Comparison of ENCODE assay signal across 2 cellular contexts in the genomic region with DNA sequence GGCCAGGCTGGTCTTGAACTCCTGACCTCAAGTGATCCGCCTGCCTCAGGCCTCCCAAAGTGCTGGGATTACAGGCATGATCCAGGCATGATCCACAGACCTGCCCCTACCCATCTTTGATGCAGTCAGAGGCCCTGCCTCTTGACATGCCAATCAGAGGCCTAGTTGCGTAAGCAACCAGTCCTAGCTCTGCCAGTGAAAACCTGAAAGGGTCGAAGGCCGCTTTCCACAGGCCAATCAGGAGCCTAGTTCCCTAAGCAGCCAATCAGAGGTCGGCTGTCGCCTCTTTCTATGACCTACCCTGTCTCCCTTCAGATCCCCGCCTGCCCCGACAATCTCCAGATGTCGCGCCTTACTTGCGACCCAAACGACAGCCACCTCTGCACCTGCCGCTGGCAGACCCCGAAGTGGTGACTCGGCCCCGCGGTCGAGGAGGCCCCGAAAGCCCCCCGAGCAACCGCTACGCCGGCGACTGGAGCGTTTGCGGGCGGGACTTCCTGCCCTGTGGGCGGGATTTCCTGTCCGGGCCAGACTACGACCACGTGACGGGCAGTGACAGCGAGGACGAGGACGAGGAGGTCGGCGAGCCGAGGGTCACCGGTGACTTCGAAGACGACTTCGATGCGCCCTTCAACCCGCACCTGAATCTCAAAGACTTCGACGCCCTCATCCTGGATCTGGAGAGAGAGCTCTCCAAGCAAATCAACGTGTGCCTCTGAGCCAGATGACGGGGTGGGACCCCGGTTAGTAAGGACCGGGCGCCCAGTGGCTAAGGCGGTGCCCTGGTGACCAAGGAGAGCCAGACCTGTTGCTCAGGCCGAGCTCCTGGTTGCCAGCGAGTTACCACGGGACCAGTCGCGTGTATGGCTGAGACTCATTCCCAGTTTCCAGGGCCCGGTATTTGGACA.
A peak's percentile ranks its signal among the peaks of the same experiment; 100 is the strongest.
TF ChIP-seq lines count a peak whose summit lies in the region.

No MANE protein-coding gene starts in this region.

TF ChIP-seq in PFSK-1, 5 proteins besides CTCF, POLR2A, EP300 and RAD21:
- TF ChIP-seq, protein P1, sequence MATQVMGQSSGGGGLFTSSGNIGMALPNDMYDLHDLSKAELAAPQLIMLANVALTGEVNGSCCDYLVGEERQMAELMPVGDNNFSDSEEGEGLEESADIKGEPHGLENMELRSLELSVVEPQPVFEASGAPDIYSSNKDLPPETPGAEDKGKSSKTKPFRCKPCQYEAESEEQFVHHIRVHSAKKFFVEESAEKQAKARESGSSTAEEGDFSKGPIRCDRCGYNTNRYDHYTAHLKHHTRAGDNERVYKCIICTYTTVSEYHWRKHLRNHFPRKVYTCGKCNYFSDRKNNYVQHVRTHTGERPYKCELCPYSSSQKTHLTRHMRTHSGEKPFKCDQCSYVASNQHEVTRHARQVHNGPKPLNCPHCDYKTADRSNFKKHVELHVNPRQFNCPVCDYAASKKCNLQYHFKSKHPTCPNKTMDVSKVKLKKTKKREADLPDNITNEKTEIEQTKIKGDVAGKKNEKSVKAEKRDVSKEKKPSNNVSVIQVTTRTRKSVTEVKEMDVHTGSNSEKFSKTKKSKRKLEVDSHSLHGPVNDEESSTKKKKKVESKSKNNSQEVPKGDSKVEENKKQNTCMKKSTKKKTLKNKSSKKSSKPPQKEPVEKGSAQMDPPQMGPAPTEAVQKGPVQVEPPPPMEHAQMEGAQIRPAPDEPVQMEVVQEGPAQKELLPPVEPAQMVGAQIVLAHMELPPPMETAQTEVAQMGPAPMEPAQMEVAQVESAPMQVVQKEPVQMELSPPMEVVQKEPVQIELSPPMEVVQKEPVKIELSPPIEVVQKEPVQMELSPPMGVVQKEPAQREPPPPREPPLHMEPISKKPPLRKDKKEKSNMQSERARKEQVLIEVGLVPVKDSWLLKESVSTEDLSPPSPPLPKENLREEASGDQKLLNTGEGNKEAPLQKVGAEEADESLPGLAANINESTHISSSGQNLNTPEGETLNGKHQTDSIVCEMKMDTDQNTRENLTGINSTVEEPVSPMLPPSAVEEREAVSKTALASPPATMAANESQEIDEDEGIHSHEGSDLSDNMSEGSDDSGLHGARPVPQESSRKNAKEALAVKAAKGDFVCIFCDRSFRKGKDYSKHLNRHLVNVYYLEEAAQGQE (IDR thresholded peaks at IDR 0.05; ENCODE audit: insufficient read depth in 1 of 2, low read depth in 2 of 2, low read length in 2 of 2) = no peak
- TF ChIP-seq POLR2AphosphoS5 (IDR thresholded peaks at IDR 0.05; ENCODE audit: low read depth, low read length) = 0 out of 2 replicates have a peak, but pooled peaks have one; percentile 6
TF ChIP-seq in PFSK-1: peak in this region for 1.

TF ChIP-seq in endothelial cell of umbilical vein, 7 proteins besides CTCF, POLR2A, EP300 and RAD21:
- peak; percentile 14 for TF ChIP-seq POLR2AphosphoS5 (IDR thresholded peaks at IDR 0.05; ENCODE audit: insufficient read depth, low read depth, low read length)
- no peak for TF ChIP-seq GATA2 (IDR thresholded peaks at IDR 0.05; ENCODE audit: insufficient read depth, insufficient read length, low read depth, low read length)
- no peak for TF ChIP-seq FOS (IDR thresholded peaks at IDR 0.05; ENCODE audit: borderline replicate concordance, insufficient read depth, low read length)
- TF ChIP-seq, protein P2, sequence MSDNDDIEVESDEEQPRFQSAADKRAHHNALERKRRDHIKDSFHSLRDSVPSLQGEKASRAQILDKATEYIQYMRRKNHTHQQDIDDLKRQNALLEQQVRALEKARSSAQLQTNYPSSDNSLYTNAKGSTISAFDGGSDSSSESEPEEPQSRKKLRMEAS (IDR thresholded peaks at IDR 0.05; ENCODE audit: insufficient read depth, insufficient read length) = no peak
- TF ChIP-seq EZH2 (IDR thresholded peaks at IDR 0.05; ENCODE audit: borderline replicate concordance, low read depth, low read length, severe bottlenecking) = no peak
